Comparison of ENCODE assay signal across 8 cellular contexts in the genomic region with DNA sequence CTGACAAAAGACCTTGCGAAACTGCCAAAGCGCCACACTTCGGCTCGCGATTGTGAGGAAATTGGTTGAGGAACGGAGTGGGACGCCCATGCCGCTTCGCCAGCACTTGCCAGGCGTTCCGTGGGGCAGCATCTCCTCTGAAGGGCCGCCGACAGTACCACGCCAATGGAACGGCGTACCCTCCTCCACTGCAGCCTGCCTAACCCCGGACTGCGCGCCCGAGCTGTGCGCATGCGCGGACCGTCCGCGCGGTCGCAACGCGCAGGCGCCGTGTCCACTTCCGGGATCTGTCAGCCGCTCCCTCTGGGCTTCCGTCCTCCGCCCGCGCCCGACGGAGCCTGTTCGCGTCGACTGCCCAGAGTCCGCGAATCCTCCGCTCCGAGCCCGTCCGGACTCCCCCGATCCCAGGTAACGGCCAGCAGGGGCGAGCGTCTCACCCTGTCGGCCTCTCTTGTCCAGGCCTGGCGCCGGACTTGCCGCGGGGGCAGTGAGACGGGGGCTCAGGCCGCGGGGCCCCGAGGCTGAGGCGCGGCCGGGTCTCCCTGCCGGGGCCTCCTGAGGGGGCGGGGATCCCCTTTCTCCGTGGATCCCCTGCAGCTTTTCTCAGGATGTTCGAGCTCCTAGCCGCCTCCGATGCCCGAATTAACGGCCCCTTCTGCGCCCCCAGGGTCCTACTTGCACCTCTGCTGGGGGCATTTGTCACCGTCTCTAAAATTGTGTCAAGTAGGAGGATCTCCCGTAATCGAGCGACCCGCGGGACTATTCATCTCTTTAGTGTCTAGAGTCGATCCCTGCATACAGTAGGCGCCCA. TPM values are rescaled to one million over a fixed set of nuclear protein-coding genes. Genes with fewer than 3 reads are reported as not detected.
DNase-seq lines count a peak whose midpoint lies in the region; ATAC-seq and TF ChIP-seq lines count a peak whose summit lies in the region.

A gene (plus strand): TSS at position 302 of the 811 bp plus-strand sequence. CDS start 7,456 bp downstream, outside the sequence.

- peak; percentile 96 to 97 (median 97) for DNase-seq in NCI-H1417 (lab: John Stamatoyannopoulos, UW)
- DNase-seq in activated naive CD8-positive, alpha-beta T cell treated with anti-CD3 and anti-CD28 coated beads, Interleukin-2, amount 10 ng/mL, durations not matched to agents 7 days and 5 days: peak; percentile 97
- DNase-seq in Right ventricle myocardium inferior (ENCODE audit: missing footprints): peak; percentile 94
- DNase-seq in ovary: peak; percentile 88 to 95 (median 92)

- peaks cover 3% of the 10 kb centered on the region for H3K27me3 Mint-ChIP-seq in activated naive CD8-positive, alpha-beta T cell treated with anti-CD3 and anti-CD28 coated beads, Interleukin-2, amount 10 ng/mL, durations not matched to agents 7 days and 5 days

- intact Hi-C loops in Right ventricle myocardium inferior (cut with DNase I) (loop anchor here (5.0 to 10.0 kb wide), 2 partner anchors 81 to 181 kb away; a partner anchor contains a TSS), ovary (cut with DNase I) (no loop called here)

- peak within 1 kb of the TSS; percentile 86 for H2AFZ ChIP-seq in SU-DHL-6 (ENCODE audit: low read depth, low read length, severe bottlenecking)

- H3K4me2 ChIP-seq in SU-DHL-6 (ENCODE audit: low read depth, low read length, poor library complexity, severe bottlenecking): peak within 1 kb of the TSS; percentile 85

- H3K79me2 ChIP-seq in SU-DHL-6 (ENCODE audit: insufficient read depth, low read length): peaks cover 59% of the 10 kb centered on the region

- H3K9me3 ChIP-seq in SU-DHL-6 (ENCODE audit: insufficient read depth, low read length) (no peaks in the 10 kb centered on the region), ovary (no peaks in the 10 kb centered on the region), thymus (ENCODE audit: control insufficient read depth) (no peaks in the 10 kb centered on the region)

- H3K36me3 ChIP-seq in SU-DHL-6 (ENCODE audit: low read length): no peaks in the 10 kb centered on the region
- no peaks in the 10 kb centered on the region for H3K36me3 ChIP-seq in ovary
- no peaks in the 10 kb centered on the region for H3K36me3 ChIP-seq in thymus (ENCODE audit: control insufficient read depth, insufficient read depth)

- H3K9ac ChIP-seq in SU-DHL-6 (ENCODE audit: low read length): peak within 1 kb of the TSS; percentile 95

- H3K27me3 ChIP-seq in SU-DHL-6 (ENCODE audit: low read length): no peaks in the 10 kb centered on the region
- H3K27me3 ChIP-seq in ovary: no peaks in the 10 kb centered on the region
- no peaks in the 10 kb centered on the region for H3K27me3 ChIP-seq in thymus (ENCODE audit: control insufficient read depth, insufficient read depth)

- POLR2A ChIA-PET in activated naive CD8-positive, alpha-beta T cell treated with anti-CD3 and anti-CD28 coated beads, Interleukin-2, amount 10 ng/mL, durations not matched to agents 7 days and 5 days (lab: Charles Lee): interaction anchor here (0.6 to 1.7 kb wide), 11 partner anchors 8 to 337 kb away, joined by 3 to 8 read pairs (median 4); a partner anchor contains a TSS

- peak within 1 kb of the TSS; percentile 81 for H3K4me3 ChIP-seq in SU-DHL-6 (ENCODE audit: insufficient read depth, low read length, poor library complexity, severe bottlenecking)
- H3K4me3 ChIP-seq in ovary: peak within 1 kb of the TSS; percentile 93
- peak within 1 kb of the TSS; percentile 83 for H3K4me3 ChIP-seq in thymus (ENCODE audit: low read length)

- H4K20me1 ChIP-seq in SU-DHL-6 (ENCODE audit: low read depth, low read length): peaks cover 13% of the 10 kb centered on the region; the same call in 1 of the 2 replicates

- H3K9me3 Mint-ChIP-seq in activated naive CD8-positive, alpha-beta T cell treated with anti-CD3 and anti-CD28 coated beads, Interleukin-2, amount 10 ng/mL, durations not matched to agents 7 days and 5 days: no peaks in the 10 kb centered on the region

- TF ChIP-seq CTCF in GM12872 (IDR thresholded peaks at IDR 0.05; ENCODE audit: insufficient read depth, low read depth, low read length): 0 out of 3 replicates have a peak, but pooled peaks have one; percentile 11
- TF ChIP-seq CTCF in SU-DHL-6 (IDR thresholded peaks at IDR 0.05; ENCODE audit: insufficient read depth, low read length, poor library complexity, severe bottlenecking): no peak
- peak in 2 of 3 donors; percentile 31 to 34 for TF ChIP-seq CTCF in ovary (IDR thresholded peaks at IDR 0.05)

- H3K27ac ChIP-seq in SU-DHL-6 (ENCODE audit: low read depth, low read length) (peak within 1 kb of the TSS; percentile 51), ovary (peak within 1 kb of the TSS; percentile 39 to 67), thymus (ENCODE audit: low read depth) (peak within 1 kb of the TSS; percentile 82)

- peak; percentile 89 for ATAC-seq in HG02759 (IDR thresholded peaks at IDR 0.05; ENCODE audit: unreplicated experiment)
- peak; percentile 97 for ATAC-seq in activated naive CD8-positive, alpha-beta T cell treated with anti-CD3 and anti-CD28 coated beads, Interleukin-2, amount 10 ng/mL, durations not matched to agents 7 days and 5 days (ENCODE audit: low read depth)
- ATAC-seq in Right ventricle myocardium inferior: peak; percentile 98

- no peaks in the 10 kb centered on the region for H3K9me2 ChIP-seq in SU-DHL-6 (replicated peaks; ENCODE audit: insufficient read depth, low read length)

- peaks cover 28% of the 10 kb centered on the region for H3K4me1 Mint-ChIP-seq in activated naive CD8-positive, alpha-beta T cell treated with anti-CD3 and anti-CD28 coated beads, Interleukin-2, amount 10 ng/mL, durations not matched to agents 7 days and 5 days

- H3F3A ChIP-seq in SU-DHL-6 (ENCODE audit: insufficient read depth): peaks cover 7% of the 10 kb centered on the region; the same call in 1 of the 2 replicates

- H3K4me1 ChIP-seq in ovary (ENCODE audit: insufficient read depth) (peaks cover 7% of the 10 kb centered on the region), thymus (ENCODE audit: control insufficient read depth, insufficient read depth, low read length) (peaks cover 20% of the 10 kb centered on the region)

- WGBS in ovary, 3 donors: 0% methylated on average over 61 to 82 of the region's 82 CpGs
- under 1% methylated on average over 82 of the region's 82 CpGs for WGBS in thymus

- H3K36me3 Mint-ChIP-seq in activated naive CD8-positive, alpha-beta T cell treated with anti-CD3 and anti-CD28 coated beads, Interleukin-2, amount 10 ng/mL, durations not matched to agents 7 days and 5 days: peaks cover 10% of the 10 kb centered on the region

- peak within 1 kb of the TSS; percentile 83 for H3K4me3 Mint-ChIP-seq in activated naive CD8-positive, alpha-beta T cell treated with anti-CD3 and anti-CD28 coated beads, Interleukin-2, amount 10 ng/mL, durations not matched to agents 7 days and 5 days

- peak within 1 kb of the TSS; percentile 88 for H3K27ac Mint-ChIP-seq in activated naive CD8-positive, alpha-beta T cell treated with anti-CD3 and anti-CD28 coated beads, Interleukin-2, amount 10 ng/mL, durations not matched to agents 7 days and 5 days

- peak; percentile 70 for TF ChIP-seq POLR2A in ovary (IDR thresholded peaks at IDR 0.05)

- no peak for TF ChIP-seq EP300 in ovary (IDR thresholded peaks at IDR 0.05)

RNA-seq across cellular contexts. Expression of the gene that starts here (rescaled TPM):
- total RNA-seq in activated naive CD8-positive, alpha-beta T cell treated with anti-CD3 and anti-CD28 coated beads, Interleukin-2, amount 10 ng/mL, durations not matched to agents 7 days and 5 days: 10 to 100 TPM; 50.6 to 53.5 TPM
- 139 TPM for total RNA-seq in Right ventricle myocardium inferior
- total RNA-seq in ovary: 100 to 1,000 TPM in 5 of 7 donors, 10 to 100 TPM in 2; 83.7 to 134 (median 112) TPM
- polyA plus RNA-seq in ovary: 100 to 1,000 TPM in 1 of 2 donors, 10 to 100 TPM in 1; 98.1 to 138 TPM
- polyA plus RNA-seq in thymus: 149 TPM

Comparison
In these comparisons a context has a peak if more than half of its experiments do, and no peak if none do; other contexts are left out.
1. Peak in every context shown above with its lines: DNase-seq, ATAC-seq, H3K4me3 ChIP-seq and H3K27ac ChIP-seq.